16 cellular contexts compared by ENCODE assay signal in genomic region chr15:57237282-57237642, GRCh38.
A peak's percentile ranks its signal among the peaks of the same experiment; 100 is the strongest.
DNase-seq lines count a peak whose midpoint lies in the region.
"Had no signal": no experiment of that assay in that cellular context is flagged by ENCODE, and none has a peak within 500 bp of the region (broad histone marks: within the 10 kb centered on the region; RNA-seq: fewer than 3 reads in every experiment).

No MANE protein-coding gene starts in this region.

- peaks cover 16% of the 10 kb centered on the region for H3K79me1 ChIP-seq in mesenchymal stem cell (replicated peaks; ENCODE audit: low read length, poor library complexity, severe bottlenecking)

- H3K36me3 ChIP-seq in HUES6 (ENCODE audit: control insufficient read depth, insufficient read depth, low read length): peaks cover 37% of the 10 kb centered on the region
- H3K36me3 ChIP-seq in mesenchymal stem cell (ENCODE audit: control insufficient read depth in 1 of 2, insufficient read depth in 2 of 2, low read depth in 1 of 2, low read length in 2 of 2): peaks cover 9 to 51% of the 10 kb centered on the region in 2 experiments

- H3K9me3 ChIP-seq in HUES6 (ENCODE audit: control insufficient read depth, insufficient read depth, low read depth, low read length): no peaks in the 10 kb centered on the region
- H3K9me3 ChIP-seq in mesenchymal stem cell (ENCODE audit: control insufficient read depth, low read length): no peaks in the 10 kb centered on the region
- H3K9me3 ChIP-seq: psoas muscle, tibial nerve had no signal

- no peaks in the 10 kb centered on the region for H3K27me3 ChIP-seq in HUES6 (ENCODE audit: control insufficient read depth, insufficient read depth, low read length)
- no peaks in the 10 kb centered on the region for H3K27me3 ChIP-seq in mesenchymal stem cell (ENCODE audit: control insufficient read depth in 1 of 2, insufficient read depth in 1 of 2, low read length in 2 of 2)
- H3K27me3 ChIP-seq: brain microvascular endothelial cell, tibial nerve had no signal

- H3K27ac ChIP-seq in HUES6 (ENCODE audit: low read depth, low read length): peak overlapping the region; percentile 49; the same call in 1 of the 2 replicates
- no peak overlapping the region for H3K27ac ChIP-seq in mesenchymal stem cell (ENCODE audit: low read length, poor library complexity, severe bottlenecking)
- H3K27ac ChIP-seq: psoas muscle, tibial nerve had no signal

- H3K9ac ChIP-seq in HUES6 (ENCODE audit: low read length) (no peak overlapping the region), mesenchymal stem cell (ENCODE audit: low read length) (no peak overlapping the region)

- H3K4me3 ChIP-seq in HUES6 (ENCODE audit: low read depth, low read length) (no peak overlapping the region), mesenchymal stem cell (ENCODE audit: insufficient read depth in 1 of 2, low read depth in 1 of 2, low read length in 2 of 2) (no peak overlapping the region)
- H3K4me3 ChIP-seq: psoas muscle, tibial nerve had no signal

- no peak overlapping the region for H3K4me2 ChIP-seq in mesenchymal stem cell (ENCODE audit: low read length, poor library complexity, severe bottlenecking)

- H2BK120ac ChIP-seq in mesenchymal stem cell (ENCODE audit: low read depth, low read length): no peak overlapping the region

- no peak overlapping the region for H2AK5ac ChIP-seq in mesenchymal stem cell (ENCODE audit: low read length, severe bottlenecking)

- intact Hi-C loops in activated naive CD4-positive, alpha-beta T cell treated with anti-CD3 and anti-CD28 coated beads for 36 hours (cut with micrococcal nuclease): no loop called here

- H3K4me1 ChIP-seq in HUES6 (ENCODE audit: control insufficient read depth, insufficient read depth, low read length) (peaks cover 17% of the 10 kb centered on the region), mesenchymal stem cell (ENCODE audit: control insufficient read depth, insufficient read depth, low read depth, low read length) (peaks cover 7% of the 10 kb centered on the region)
- H3K4me1 ChIP-seq: psoas muscle had no signal

- H2BK15ac ChIP-seq in mesenchymal stem cell (ENCODE audit: low read depth, poor library complexity, severe bottlenecking): no peak overlapping the region

- H3K36me3 Mint-ChIP-seq in activated naive CD4-positive, alpha-beta T cell treated with anti-CD3 and anti-CD28 coated beads for 36 hours (ENCODE audit: low read depth): peaks cover 27% of the 10 kb centered on the region

- no peaks in the 10 kb centered on the region for H3K9me3 Mint-ChIP-seq in activated naive CD4-positive, alpha-beta T cell treated with anti-CD3 and anti-CD28 coated beads for 36 hours
- H3K9me3 Mint-ChIP-seq: activated naive CD4-positive, alpha-beta T cell treated with anti-CD3 and anti-CD28 coated beads, Interleukin-2, amount 10 ng/mL, durations not matched to agents 7 days and 5 days had no signal

- no peak overlapping the region for H4K91ac ChIP-seq in mesenchymal stem cell (ENCODE audit: low read length)

- no peak overlapping the region for H4K8ac ChIP-seq in mesenchymal stem cell (ENCODE audit: low read length)

- no peak overlapping the region for H3K27ac Mint-ChIP-seq in activated naive CD4-positive, alpha-beta T cell treated with anti-CD3 and anti-CD28 coated beads for 36 hours
- H3K27ac Mint-ChIP-seq: activated naive CD4-positive, alpha-beta T cell treated with anti-CD3 and anti-CD28 coated beads, Interleukin-2, amount 10 ng/mL, durations not matched to agents 7 days and 5 days; B cell had no signal

- 71% methylated on average over 2 of the region's 2 CpGs for WGBS in mesenchymal stem cell

- H2BK5ac ChIP-seq in mesenchymal stem cell (ENCODE audit: low read depth, low read length, poor library complexity, severe bottlenecking): no peak overlapping the region

- H2BK12ac ChIP-seq in mesenchymal stem cell (ENCODE audit: low read length in 2 of 2): no peak overlapping the region

- CTCF ChIA-PET in activated naive CD4-positive, alpha-beta T cell treated with anti-CD3 and anti-CD28 coated beads for 36 hours (lab: Charles Lee): no interaction called here

- no peak overlapping the region for H3K4ac ChIP-seq in mesenchymal stem cell (ENCODE audit: low read depth in 1 of 2, low read length in 2 of 2)

- H3K4me3 Mint-ChIP-seq in activated naive CD4-positive, alpha-beta T cell treated with anti-CD3 and anti-CD28 coated beads for 36 hours: no peak overlapping the region
- H3K4me3 Mint-ChIP-seq: activated naive CD4-positive, alpha-beta T cell treated with anti-CD3 and anti-CD28 coated beads, Interleukin-2, amount 10 ng/mL, durations not matched to agents 7 days and 5 days; B cell had no signal

- H3K4me1 Mint-ChIP-seq in activated naive CD4-positive, alpha-beta T cell treated with anti-CD3 and anti-CD28 coated beads for 36 hours (ENCODE audit: low read depth): no peaks in the 10 kb centered on the region
- H3K4me1 Mint-ChIP-seq: activated naive CD4-positive, alpha-beta T cell treated with anti-CD3 and anti-CD28 coated beads, Interleukin-2, amount 10 ng/mL, durations not matched to agents 7 days and 5 days; B cell had no signal

- H2AFZ ChIP-seq in mesenchymal stem cell (ENCODE audit: low read depth, low read length): no peak overlapping the region

- H3K23ac ChIP-seq in mesenchymal stem cell (ENCODE audit: low read length in 2 of 2): no peak overlapping the region

- H3K14ac ChIP-seq in mesenchymal stem cell (ENCODE audit: low read length in 2 of 2): no peak overlapping the region

- H3K27me3 Mint-ChIP-seq in activated naive CD4-positive, alpha-beta T cell treated with anti-CD3 and anti-CD28 coated beads for 36 hours (ENCODE audit: low read depth): no peaks in the 10 kb centered on the region
- H3K27me3 Mint-ChIP-seq: activated naive CD4-positive, alpha-beta T cell treated with anti-CD3 and anti-CD28 coated beads, Interleukin-2, amount 10 ng/mL, durations not matched to agents 7 days and 5 days; B cell had no signal

- DNase-seq in NCI-H748 (lab: John Stamatoyannopoulos, UW; ENCODE audit: unreplicated experiment) (peak; percentile 92), globus pallidus (ENCODE audit: low spot score) (peak; percentile 80), putamen (ENCODE audit: low spot score) (peak; percentile 63), LoVo (ENCODE audit: low spot score) (no peak), mesenchymal stem cell (no peak), RKO (ENCODE audit: low spot score) (no peak)
- DNase-seq in activated naive CD4-positive, alpha-beta T cell treated with anti-CD3 and anti-CD28 coated beads for 36 hours: no peak
- DNase-seq: activated naive CD4-positive, alpha-beta T cell treated with anti-CD3 and anti-CD28 coated beads, Interleukin-2, amount 10 ng/mL, durations not matched to agents 7 days and 5 days; brain microvascular endothelial cell; DMS153; effector memory CD4-positive, alpha-beta T cell; OCI-M1; psoas muscle had no signal

- no peak overlapping the region for H3K18ac ChIP-seq in mesenchymal stem cell (ENCODE audit: low read depth in 1 of 2, low read length in 2 of 2)

Comparison
In these comparisons a context has a peak if more than half of its experiments do, and no peak if none do; other contexts are left out.
1. DNase-seq: peak in NCI-H748 (single experiment), globus pallidus (single experiment) and putamen (single experiment); none in LoVo (single experiment), mesenchymal stem cell (single experiment), activated naive CD4-positive, alpha-beta T cell treated with anti-CD3 and anti-CD28 coated beads for 36 hours (single experiment) and RKO (single experiment).